In the genomic region with DNA sequence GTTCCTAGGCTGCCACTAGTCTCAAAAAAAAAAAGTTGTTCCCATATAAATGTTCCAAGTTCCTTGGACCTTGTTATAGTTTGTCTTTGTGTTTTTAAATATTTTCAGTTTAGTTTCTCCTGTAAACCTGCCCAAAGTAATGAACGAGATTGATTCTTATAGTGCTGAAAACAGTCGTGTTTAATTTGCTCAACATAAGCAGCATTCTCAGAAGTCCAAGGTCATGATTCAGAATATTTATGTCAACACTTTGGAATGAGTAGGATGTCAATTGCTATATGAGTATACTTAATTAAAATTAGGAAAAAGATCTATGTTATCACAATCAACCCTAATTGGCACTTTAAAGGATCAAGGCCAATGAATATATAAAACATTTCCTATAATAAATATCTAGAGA, we compare ENCODE assay signal across 22 cellular contexts.
DNase-seq lines count a peak whose midpoint lies in the region; ATAC-seq, FAIRE-seq and TF ChIP-seq lines count a peak whose summit lies in the region.
"Had no signal": no experiment of that assay in that cellular context is flagged by ENCODE, and none has a peak within 500 bp of the region (broad histone marks: within the 10 kb centered on the region; RNA-seq: fewer than 3 reads in every experiment).

No MANE protein-coding gene starts in this region.

- no peaks in the 10 kb centered on the region for H3K27me3 Mint-ChIP-seq in astrocyte (ENCODE audit: low read depth, unreplicated experiment)
- H3K27me3 Mint-ChIP-seq in progenitor cell of endocrine pancreas: no peaks in the 10 kb centered on the region
- no peaks in the 10 kb centered on the region for H3K27me3 Mint-ChIP-seq in natural killer cell (ENCODE audit: low read depth in 2 of 2)
- H3K27me3 Mint-ChIP-seq: CD8-positive, alpha-beta memory T cell; IgD-negative memory B cell had no signal

- no peaks in the 10 kb centered on the region for H4K20me1 ChIP-seq in astrocyte (ENCODE audit: insufficient read depth, low read length)

- H3K4me1 ChIP-seq in astrocyte (ENCODE audit: insufficient read depth, low read length): no peaks in the 10 kb centered on the region
- H3K4me1 ChIP-seq: SJSA1 had no signal

- H3K4me3 ChIP-seq in astrocyte (ENCODE audit: insufficient read depth, low read depth, low read length) (no peak overlapping the region), retinal pigment epithelial cell (ENCODE audit: low read length) (no peak overlapping the region)
- H3K4me3 ChIP-seq: SJSA1 had no signal

- H3K4me3 Mint-ChIP-seq in astrocyte (ENCODE audit: unreplicated experiment) (no peak overlapping the region), progenitor cell of endocrine pancreas (ENCODE audit: low read depth) (no peak overlapping the region), natural killer cell (no peak overlapping the region)
- H3K4me3 Mint-ChIP-seq: CD8-positive, alpha-beta memory T cell; H9; IgD-negative memory B cell had no signal

- no peak overlapping the region for H3K4me2 ChIP-seq in astrocyte (ENCODE audit: low read length)

- no peak overlapping the region for H2AFZ ChIP-seq in astrocyte (ENCODE audit: low read depth, low read length)

- no peaks in the 10 kb centered on the region for H3K79me2 ChIP-seq in astrocyte (ENCODE audit: insufficient read depth, low read length)

- H3K36me3 Mint-ChIP-seq in astrocyte (ENCODE audit: low read depth, unreplicated experiment): no peaks in the 10 kb centered on the region
- no peaks in the 10 kb centered on the region for H3K36me3 Mint-ChIP-seq in progenitor cell of endocrine pancreas (ENCODE audit: insufficient read depth)
- no peaks in the 10 kb centered on the region for H3K36me3 Mint-ChIP-seq in natural killer cell
- H3K36me3 Mint-ChIP-seq: CD8-positive, alpha-beta memory T cell; IgD-negative memory B cell had no signal

- no peak overlapping the region for H3K27ac ChIP-seq in astrocyte (ENCODE audit: low read depth, low read length)
- H3K27ac ChIP-seq: HL-60, SJSA1 had no signal

- DNase-seq in HS-5 (ENCODE audit: low read depth): peak; percentile 28
- DNase-seq in astrocyte (ENCODE audit: low read depth): no peak
- DNase-seq in fibroblast of gingiva (ENCODE audit: low read depth): peak; percentile 1
- peak; percentile 32 for DNase-seq in retinal pigment epithelial cell (ENCODE audit: low read depth)
- no peak for DNase-seq in progenitor cell of endocrine pancreas (ENCODE audit: low spot score, unreplicated experiment)
- no peak for DNase-seq in natural killer cell
- DNase-seq: C1 segment of cervical spinal cord; CD8-positive, alpha-beta memory T cell; DMS79 treated with DMSO at 0.1 percent for 48 hours; H9; Kasumi-1; MM.1S; NCI-H1092; NCI-H1436 treated with DMSO at 0.1 percent for 48 hours; NCI-H2029; NCI-H345; NCI-H526; PC-3 had no signal

- TF ChIP-seq CTCF in astrocyte (IDR thresholded peaks at IDR 0.05; ENCODE audit: insufficient read depth, low read depth, low read length) (no peak), retinal pigment epithelial cell (conservative IDR thresholded peaks at IDR 0.05; ENCODE audit: low read depth, low read length) (no peak), progenitor cell of endocrine pancreas (IDR thresholded peaks at IDR 0.05; ENCODE audit: unreplicated experiment) (no peak), natural killer cell (IDR thresholded peaks at IDR 0.05) (no peak)

- no peak overlapping the region for H3K9ac ChIP-seq in astrocyte (ENCODE audit: low read length)

- no peaks in the 10 kb centered on the region for H3K9me3 ChIP-seq in astrocyte (ENCODE audit: insufficient read depth, low read depth, low read length)
- H3K9me3 ChIP-seq: SJSA1 had no signal

- no peak for FAIRE-seq in astrocyte (lab: Jason Lieb, UNC)

- ATAC-seq in GM18861 (IDR thresholded peaks at IDR 0.05; ENCODE audit: unreplicated experiment) (no peak), natural killer cell (no peak)
- ATAC-seq: PC-3 had no signal

- no peaks in the 10 kb centered on the region for H3K9me3 Mint-ChIP-seq in astrocyte (ENCODE audit: unreplicated experiment)
- H3K9me3 Mint-ChIP-seq in progenitor cell of endocrine pancreas (ENCODE audit: low read depth): peaks cover 40% of the 10 kb centered on the region
- peaks cover 2 to 4% of the 10 kb centered on the region in 2 donors for H3K9me3 Mint-ChIP-seq in natural killer cell

- H3K36me3 ChIP-seq in astrocyte (ENCODE audit: insufficient read depth, low read length): no peaks in the 10 kb centered on the region
- H3K36me3 ChIP-seq: SJSA1 had no signal

- H3K4me1 Mint-ChIP-seq in astrocyte (ENCODE audit: low read depth, unreplicated experiment) (peaks cover 11% of the 10 kb centered on the region), progenitor cell of endocrine pancreas (ENCODE audit: low read depth) (peaks cover 2% of the 10 kb centered on the region), natural killer cell (no peaks in the 10 kb centered on the region)
- H3K4me1 Mint-ChIP-seq: CD8-positive, alpha-beta memory T cell; H9; IgD-negative memory B cell had no signal

- intact Hi-C loops in natural killer cell (cut with micrococcal nuclease): no loop called here

- H3K27me3 ChIP-seq in astrocyte (ENCODE audit: insufficient read depth, low read length): no peaks in the 10 kb centered on the region
- H3K27me3 ChIP-seq: SJSA1 had no signal

- H3K27ac Mint-ChIP-seq in astrocyte (ENCODE audit: unreplicated experiment) (peak overlapping the region; percentile 53), progenitor cell of endocrine pancreas (no peak overlapping the region), natural killer cell (no peak overlapping the region)
- H3K27ac Mint-ChIP-seq: CD8-positive, alpha-beta memory T cell; H9; IgD-negative memory B cell had no signal

Comparison
In these comparisons a context has a peak if more than half of its experiments do, and no peak if none do; other contexts are left out.
1. DNase-seq: peak in HS-5 (single experiment), fibroblast of gingiva (single experiment) and retinal pigment epithelial cell (single experiment); none in astrocyte (single experiment), progenitor cell of endocrine pancreas (single experiment) and natural killer cell (single experiment).